9 cellular contexts compared by ENCODE assay signal in the genomic region with DNA sequence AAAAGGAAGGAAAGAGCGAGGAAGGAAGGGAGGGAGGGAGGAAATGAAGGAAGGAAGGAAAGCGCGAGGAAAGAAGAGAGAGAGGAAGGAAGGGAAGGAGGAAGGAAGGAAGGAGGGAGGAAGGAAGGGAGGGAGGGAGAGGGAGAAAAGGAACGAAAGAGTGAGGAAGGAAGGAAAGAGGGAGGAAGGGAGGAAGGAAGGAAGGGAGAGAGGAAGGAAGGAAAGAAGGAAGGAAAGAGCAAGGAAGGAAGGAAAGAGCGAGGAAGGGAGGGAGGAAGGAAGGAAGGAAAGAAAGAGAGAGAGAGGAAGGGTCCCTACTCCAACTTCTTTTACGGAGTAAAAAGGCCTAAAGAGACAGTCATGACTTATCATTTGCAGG. TPM values are rescaled to one million over a fixed set of nuclear protein-coding genes. Genes with fewer than 3 reads are reported as not detected.
DNase-seq lines count a peak whose midpoint lies in the region; ATAC-seq and TF ChIP-seq lines count a peak whose summit lies in the region.
"Had no signal": no experiment of that assay in that cellular context is flagged by ENCODE, and none has a peak within 500 bp of the region (broad histone marks: within the 10 kb centered on the region; RNA-seq: fewer than 3 reads in every experiment).

No MANE protein-coding gene starts in this region.

- no peak for TF ChIP-seq EP300 in upper lobe of left lung (IDR thresholded peaks at IDR 0.05)

- TF ChIP-seq CTCF in mesothelial cell of epicardium (IDR thresholded peaks at IDR 0.05; ENCODE audit: unreplicated experiment) (no peak), upper lobe of left lung (IDR thresholded peaks at IDR 0.05) (no peak)

- 67 to 72% methylated on average over 6 of the region's 6 CpGs for WGBS in upper lobe of left lung, 2 donors

- DNase-seq in activated naive CD4-positive, alpha-beta T cell treated with anti-CD3 and anti-CD28 coated beads for 36 hours, result no peak
- no peak for DNase-seq in activated naive CD4-positive, alpha-beta T cell (lab: John Stamatoyannopoulos, UW)
- DNase-seq in central memory CD8-positive, alpha-beta T cell (ENCODE audit: low spot score in 2 of 2), result no peak
- no peak for DNase-seq in mesothelial cell of epicardium (ENCODE audit: low spot score in 2 of 2, unreplicated experiment in 2 of 2)
- no peak for DNase-seq in upper lobe of left lung
- DNase-seq in DMS 273 (lab: John Stamatoyannopoulos, UW; ENCODE audit: unreplicated experiment), result no peak
- no peak for DNase-seq in nucleus accumbens (lab: John Stamatoyannopoulos, UW)
- no peak for DNase-seq in COR-L47 (lab: John Stamatoyannopoulos, UW)

- ATAC-seq in central memory CD8-positive, alpha-beta T cell (replicated peaks; ENCODE audit: extremely low read depth, poor library complexity, severe bottlenecking), result no peak
- ATAC-seq in upper lobe of left lung (ENCODE audit: low FRiP score in 2 of 2), result no peak

- H3K36me3 Mint-ChIP-seq in activated naive CD4-positive, alpha-beta T cell treated with anti-CD3 and anti-CD28 coated beads for 36 hours (ENCODE audit: low read depth), result peaks cover 10% of the 10 kb centered on the region
- H3K36me3 Mint-ChIP-seq in central memory CD8-positive, alpha-beta T cell (ENCODE audit: insufficient read depth), result no peaks in the 10 kb centered on the region
- H3K36me3 Mint-ChIP-seq in mesothelial cell of epicardium, result peaks cover 14% of the 10 kb centered on the region

- H3K9me3 ChIP-seq in upper lobe of left lung, result no peaks in the 10 kb centered on the region

- no peaks in the 10 kb centered on the region for H3K27me3 ChIP-seq in upper lobe of left lung

- H3K4me3 ChIP-seq in upper lobe of left lung, result peak overlapping the region in 2 of 4 donors; percentile 65 to 66

- H3K27ac ChIP-seq in upper lobe of left lung, result peak overlapping the region; percentile 76 to 91 (median 88)
- H3K27ac ChIP-seq: C4-2B had no signal

- intact Hi-C loops in activated naive CD4-positive, alpha-beta T cell treated with anti-CD3 and anti-CD28 coated beads for 36 hours (cut with micrococcal nuclease), result loop anchor here (1.0 to 10.0 kb wide), 7 partner anchors 14 to 423 kb away; no protein-coding TSS in a partner anchor

- peaks cover 7% of the 10 kb centered on the region for H3K27me3 Mint-ChIP-seq in activated naive CD4-positive, alpha-beta T cell treated with anti-CD3 and anti-CD28 coated beads for 36 hours (ENCODE audit: low read depth)
- H3K27me3 Mint-ChIP-seq in central memory CD8-positive, alpha-beta T cell, result peaks cover 91% of the 10 kb centered on the region
- no peaks in the 10 kb centered on the region for H3K27me3 Mint-ChIP-seq in mesothelial cell of epicardium (ENCODE audit: low read depth)

- H3K4me1 ChIP-seq in upper lobe of left lung, result peaks cover 0 to 20% (median 10%) of the 10 kb centered on the region in 4 donors

- CTCF ChIA-PET in activated naive CD4-positive, alpha-beta T cell treated with anti-CD3 and anti-CD28 coated beads for 36 hours (lab: Charles Lee), result interaction anchor here (0.6 kb wide), 1 partner anchor 192 kb away, joined by 3 read pairs; no protein-coding TSS in a partner anchor

- no peak for TF ChIP-seq POLR2A in upper lobe of left lung (IDR thresholded peaks at IDR 0.05)

- peaks cover 8% of the 10 kb centered on the region for H3K9me3 Mint-ChIP-seq in activated naive CD4-positive, alpha-beta T cell treated with anti-CD3 and anti-CD28 coated beads for 36 hours
- no peaks in the 10 kb centered on the region for H3K9me3 Mint-ChIP-seq in central memory CD8-positive, alpha-beta T cell
- H3K9me3 Mint-ChIP-seq in mesothelial cell of epicardium, result peaks cover 13% of the 10 kb centered on the region

- H3K36me3 ChIP-seq in upper lobe of left lung, result no peaks in the 10 kb centered on the region

- H3K27ac Mint-ChIP-seq in activated naive CD4-positive, alpha-beta T cell treated with anti-CD3 and anti-CD28 coated beads for 36 hours, result no peak overlapping the region
- no peak overlapping the region for H3K27ac Mint-ChIP-seq in central memory CD8-positive, alpha-beta T cell (ENCODE audit: low read depth)
- peak overlapping the region; percentile 98 for H3K27ac Mint-ChIP-seq in mesothelial cell of epicardium

- H3K4me1 Mint-ChIP-seq in activated naive CD4-positive, alpha-beta T cell treated with anti-CD3 and anti-CD28 coated beads for 36 hours (ENCODE audit: low read depth), result peaks cover 40% of the 10 kb centered on the region
- H3K4me1 Mint-ChIP-seq in central memory CD8-positive, alpha-beta T cell, result peaks cover 4% of the 10 kb centered on the region
- peaks cover 32% of the 10 kb centered on the region for H3K4me1 Mint-ChIP-seq in mesothelial cell of epicardium

- peak overlapping the region; percentile 79 for H3K4me3 Mint-ChIP-seq in activated naive CD4-positive, alpha-beta T cell treated with anti-CD3 and anti-CD28 coated beads for 36 hours
- H3K4me3 Mint-ChIP-seq in central memory CD8-positive, alpha-beta T cell, result peak overlapping the region; percentile 64
- peak overlapping the region; percentile 88 for H3K4me3 Mint-ChIP-seq in mesothelial cell of epicardium

RNA-seq across cellular contexts. Expression of a gene that starts 17.5 kb away (rescaled TPM):
- 1 to 10 TPM; 3.8 to 4.2 TPM for total RNA-seq in activated naive CD4-positive, alpha-beta T cell treated with anti-CD3 and anti-CD28 coated beads for 36 hours
- 47.3 to 50.1 TPM (median 48.8 TPM) in 3 replicates for total RNA-seq in mesothelial cell of epicardium
- 10 to 100 TPM; 17.6 to 45.1 (median 30.2) TPM for total RNA-seq in upper lobe of left lung
